1 cellular context compared by ENCODE assay signal in the genomic region with DNA sequence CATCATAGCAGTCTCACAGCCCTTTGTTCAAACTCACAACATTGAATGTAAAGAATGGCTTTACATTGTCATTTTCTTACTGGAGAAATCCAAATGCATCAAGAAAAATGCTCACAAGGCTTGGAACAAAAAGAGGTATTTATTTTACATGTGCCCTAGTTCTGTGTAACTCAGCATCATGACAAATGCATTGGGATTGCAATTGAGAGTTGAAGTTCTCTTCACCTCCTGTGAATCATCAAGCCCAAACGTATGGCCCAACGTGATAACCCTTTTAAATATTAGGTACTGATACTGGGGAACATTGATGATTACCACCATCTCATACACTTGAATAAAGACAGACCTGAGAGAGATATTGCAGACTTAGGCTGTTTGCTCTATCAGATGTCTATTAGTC.
TF ChIP-seq lines count a peak whose summit lies in the region.

No MANE protein-coding gene starts in this region.

TF ChIP-seq in H1, 55 proteins besides CTCF, POLR2A, EP300 and RAD21:
- TF ChIP-seq KDM1A (IDR thresholded peaks at IDR 0.05; ENCODE audit: borderline replicate concordance, low read length) (no peak), BRCA1 (IDR thresholded peaks at IDR 0.05; ENCODE audit: low read depth, low read length) (no peak), MAFK (IDR thresholded peaks at IDR 0.05; ENCODE audit: low read depth, low read length) (no peak), SIX5 (IDR thresholded peaks at IDR 0.05; ENCODE audit: low read depth, low read length) (no peak), CTBP2 (IDR thresholded peaks at IDR 0.05; ENCODE audit: borderline replicate concordance, insufficient read depth, insufficient read length, low read length) (no peak), RBBP5 (IDR thresholded peaks at IDR 0.05; ENCODE audit: borderline replicate concordance, low read depth, low read length) (no peak), TAF7 (optimal IDR thresholded peaks at IDR 0.05; ENCODE audit: borderline replicate concordance, low read depth, low read length) (no peak)
